Comparison of ENCODE assay signal across 15 cellular contexts in genomic region chr2:55136138-55136541, GRCh38.
DNase-seq lines count a peak whose midpoint lies in the region; ATAC-seq lines count a peak whose summit lies in the region.
"Had no signal": no experiment of that assay in that cellular context is flagged by ENCODE, and none has a peak within 500 bp of the region (broad histone marks: within the 10 kb centered on the region; RNA-seq: fewer than 3 reads in every experiment).

No MANE protein-coding gene starts in this region.

- H3K36me3 Mint-ChIP-seq in activated CD4-positive, alpha-beta T cell treated with anti-CD3 and anti-CD28 coated beads, Interleukin-2, amount 10 ng/mL, durations not matched to agents 7 days and 5 days (ENCODE audit: low read depth): no peaks in the 10 kb centered on the region

- CTCF ChIA-PET in activated CD4-positive, alpha-beta T cell treated with anti-CD3 and anti-CD28 coated beads, Interleukin-2, amount 10 ng/mL, durations not matched to agents 7 days and 5 days (lab: Charles Lee): no interaction called here

- POLR2A ChIA-PET in activated CD4-positive, alpha-beta T cell treated with anti-CD3 and anti-CD28 coated beads, Interleukin-2, amount 10 ng/mL, durations not matched to agents 7 days and 5 days (lab: Charles Lee): no interaction called here

- no peaks in the 10 kb centered on the region for H3K27me3 Mint-ChIP-seq in activated CD4-positive, alpha-beta T cell treated with anti-CD3 and anti-CD28 coated beads, Interleukin-2, amount 10 ng/mL, durations not matched to agents 7 days and 5 days

- H3K27ac ChIP-seq in caudate nucleus (ENCODE audit: low read depth, low read length): peak overlapping the region; percentile 98
- H3K27ac ChIP-seq: foreskin keratinocyte had no signal

- peak overlapping the region; percentile 10 for H3K27ac Mint-ChIP-seq in activated CD4-positive, alpha-beta T cell treated with anti-CD3 and anti-CD28 coated beads, Interleukin-2, amount 10 ng/mL, durations not matched to agents 7 days and 5 days

- no peak overlapping the region for H3K4me3 Mint-ChIP-seq in activated CD4-positive, alpha-beta T cell treated with anti-CD3 and anti-CD28 coated beads, Interleukin-2, amount 10 ng/mL, durations not matched to agents 7 days and 5 days

- H3K9me3 Mint-ChIP-seq in activated CD4-positive, alpha-beta T cell treated with anti-CD3 and anti-CD28 coated beads, Interleukin-2, amount 10 ng/mL, durations not matched to agents 7 days and 5 days: no peaks in the 10 kb centered on the region

- no peak for DNase-seq in activated CD4-positive, alpha-beta T cell treated with anti-CD3 and anti-CD28 coated beads, Interleukin-2, amount 10 ng/mL, durations not matched to agents 7 days and 5 days
- no peak for DNase-seq in activated CD4-positive, alpha-beta T cell treated with anti-CD3 and anti-CD28 coated beads for 48 hours
- no peak for DNase-seq in caudate nucleus (lab: John Stamatoyannopoulos, UW)
- peak; percentile 53 for DNase-seq in mucosa of gallbladder (ENCODE audit: low spot score)
- DNase-seq: activated CD4-positive, CD25-positive, alpha-beta regulatory T cell treated with anti-CD3 and anti-CD28 coated beads, Interleukin-2, amount 50 U/mL, for 72 hours; activated effector memory CD4-positive, alpha-beta T cell treated with anti-CD3 and anti-CD28 coated beads, Interleukin-2, amount 50 U/mL, for 16 hours; aorta; foreskin keratinocyte; NCI-H187; NCI-H510A treated with DMSO at 0.1 percent for 48 hours; SIG-M5 had no signal

- H3K4me1 Mint-ChIP-seq in activated CD4-positive, alpha-beta T cell treated with anti-CD3 and anti-CD28 coated beads, Interleukin-2, amount 10 ng/mL, durations not matched to agents 7 days and 5 days: peaks cover 29% of the 10 kb centered on the region

- ATAC-seq in GM18858 (IDR thresholded peaks at IDR 0.05; ENCODE audit: unreplicated experiment) (no peak), HG02870 (IDR thresholded peaks at IDR 0.05; ENCODE audit: unreplicated experiment) (no peak), HG03025 (IDR thresholded peaks at IDR 0.05; ENCODE audit: low FRiP score, unreplicated experiment) (no peak), HG03521 (IDR thresholded peaks at IDR 0.05; ENCODE audit: unreplicated experiment) (no peak)
- ATAC-seq: foreskin keratinocyte had no signal
